ENCODE assay signal across 3 cellular contexts in the genomic region with DNA sequence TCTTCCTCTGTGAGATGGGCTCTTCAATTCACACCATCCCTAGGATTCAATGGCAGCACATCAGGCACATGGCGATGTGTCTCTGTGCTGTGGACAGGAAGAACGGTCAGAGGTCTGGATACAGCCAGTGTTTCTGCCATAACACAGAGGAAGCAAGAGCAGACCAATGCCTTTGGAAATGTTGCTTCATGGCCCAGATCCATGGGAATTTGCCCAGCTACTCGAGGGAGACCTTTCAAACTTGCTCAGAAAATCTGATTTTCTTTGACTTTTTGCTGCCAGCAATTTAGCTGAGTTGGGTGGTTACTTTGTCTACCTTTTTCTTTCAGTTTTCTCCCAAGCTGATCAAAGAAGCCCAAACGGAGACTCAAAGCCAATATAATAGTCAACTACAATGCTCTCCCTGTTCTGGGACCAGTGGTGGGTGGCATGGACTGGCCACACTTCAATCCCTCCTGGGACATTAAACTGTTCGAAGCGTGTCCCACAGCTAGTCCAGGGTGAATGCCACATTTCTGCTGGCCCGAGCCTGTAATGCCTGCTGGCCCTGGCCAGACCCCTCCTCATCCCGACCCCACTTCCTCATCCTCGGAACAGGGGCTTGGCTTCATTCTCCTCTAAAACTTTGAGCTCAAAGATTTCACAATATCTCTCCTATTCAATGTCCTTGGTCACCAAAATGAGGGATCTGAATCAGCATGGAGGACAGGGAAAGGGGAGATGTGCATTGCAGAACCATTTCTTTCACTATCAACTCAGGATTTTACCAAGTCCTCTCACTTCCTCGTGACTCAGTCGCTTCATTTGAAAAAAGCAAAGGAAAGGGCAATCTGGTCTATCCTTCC.
TF ChIP-seq lines count a peak whose summit lies in the region.

No MANE protein-coding gene starts in this region.

TF ChIP-seq in IMR-90, 13 proteins besides CTCF, POLR2A, EP300 and RAD21:
- TF ChIP-seq CEBPB (IDR thresholded peaks at IDR 0.05; ENCODE audit: low read depth, low read length), result peak; percentile 45; the same call in 1 of the 2 replicates
- no peak for TF ChIP-seq FOS (IDR thresholded peaks at IDR 0.05; ENCODE audit: low read depth, low read length)

TF ChIP-seq in K562, 482 proteins besides CTCF, POLR2A, EP300 and RAD21:
- TF ChIP-seq CEBPG (CRISPR knock-in tag; IDR thresholded peaks at IDR 0.05) (no peak), CEBPG (tag; conservative IDR thresholded peaks at IDR 0.05 in 1 of 2, IDR thresholded peaks at IDR 0.05 in 1 of 2) (peak; percentile 17 to 22; a peak in 1 of 4 replicates), XRCC4 (IDR thresholded peaks at IDR 0.05; ENCODE audit: extremely low read depth, insufficient read depth, insufficient read length) (no peak), ZKSCAN3 (CRISPR knock-in tag; IDR thresholded peaks at IDR 0.05) (no peak), ZNF431 (CRISPR knock-in tag; IDR thresholded peaks at IDR 0.05) (no peak), ZNF165 (CRISPR knock-in tag; IDR thresholded peaks at IDR 0.05; ENCODE audit: borderline replicate concordance) (no peak), SMARCA5 (IDR thresholded peaks at IDR 0.05) (no peak), FOXJ3 (CRISPR knock-in tag; IDR thresholded peaks at IDR 0.05) (no peak), RBM25 (IDR thresholded peaks at IDR 0.05; ENCODE audit: low read depth, low read length, severe bottlenecking) (peak; percentile 13), DIDO1 (tag; IDR thresholded peaks at IDR 0.05; ENCODE audit: low read depth) (no peak), CBX8 (IDR thresholded peaks at IDR 0.05; ENCODE audit: borderline replicate concordance, extremely low read depth, low read depth, low read length, poor library complexity, severe bottlenecking) (no peak), SNRNP70 (optimal IDR thresholded peaks at IDR 0.05; ENCODE audit: low read depth, low read length) (no peak), LARP7 (IDR thresholded peaks at IDR 0.05) (no peak), SAFB (IDR thresholded peaks at IDR 0.05; ENCODE audit: borderline replicate concordance, low read depth, low read length) (no peak), KAT2B (IDR thresholded peaks at IDR 0.05; ENCODE audit: low read depth, low read length) (no peak), CEBPB (tag; IDR thresholded peaks at IDR 0.05) (peak; percentile 53)
- TF ChIP-seq, protein P1, sequence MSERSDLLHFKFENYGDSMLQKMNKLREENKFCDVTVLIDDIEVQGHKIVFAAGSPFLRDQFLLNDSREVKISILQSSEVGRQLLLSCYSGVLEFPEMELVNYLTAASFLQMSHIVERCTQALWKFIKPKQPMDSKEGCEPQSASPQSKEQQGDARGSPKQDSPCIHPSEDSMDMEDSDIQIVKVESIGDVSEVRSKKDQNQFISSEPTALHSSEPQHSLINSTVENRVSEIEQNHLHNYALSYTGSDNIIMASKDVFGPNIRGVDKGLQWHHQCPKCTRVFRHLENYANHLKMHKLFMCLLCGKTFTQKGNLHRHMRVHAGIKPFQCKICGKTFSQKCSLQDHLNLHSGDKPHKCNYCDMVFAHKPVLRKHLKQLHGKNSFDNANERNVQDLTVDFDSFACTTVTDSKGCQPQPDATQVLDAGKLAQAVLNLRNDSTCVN (CRISPR knock-in tag; IDR thresholded peaks at IDR 0.05), result no peak
- TF ChIP-seq, protein P2, sequence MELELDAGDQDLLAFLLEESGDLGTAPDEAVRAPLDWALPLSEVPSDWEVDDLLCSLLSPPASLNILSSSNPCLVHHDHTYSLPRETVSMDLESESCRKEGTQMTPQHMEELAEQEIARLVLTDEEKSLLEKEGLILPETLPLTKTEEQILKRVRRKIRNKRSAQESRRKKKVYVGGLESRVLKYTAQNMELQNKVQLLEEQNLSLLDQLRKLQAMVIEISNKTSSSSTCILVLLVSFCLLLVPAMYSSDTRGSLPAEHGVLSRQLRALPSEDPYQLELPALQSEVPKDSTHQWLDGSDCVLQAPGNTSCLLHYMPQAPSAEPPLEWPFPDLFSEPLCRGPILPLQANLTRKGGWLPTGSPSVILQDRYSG (tag; conservative IDR thresholded peaks at IDR 0.05; ENCODE audit: low read depth), result no peak
- TF ChIP-seq, protein P3, sequence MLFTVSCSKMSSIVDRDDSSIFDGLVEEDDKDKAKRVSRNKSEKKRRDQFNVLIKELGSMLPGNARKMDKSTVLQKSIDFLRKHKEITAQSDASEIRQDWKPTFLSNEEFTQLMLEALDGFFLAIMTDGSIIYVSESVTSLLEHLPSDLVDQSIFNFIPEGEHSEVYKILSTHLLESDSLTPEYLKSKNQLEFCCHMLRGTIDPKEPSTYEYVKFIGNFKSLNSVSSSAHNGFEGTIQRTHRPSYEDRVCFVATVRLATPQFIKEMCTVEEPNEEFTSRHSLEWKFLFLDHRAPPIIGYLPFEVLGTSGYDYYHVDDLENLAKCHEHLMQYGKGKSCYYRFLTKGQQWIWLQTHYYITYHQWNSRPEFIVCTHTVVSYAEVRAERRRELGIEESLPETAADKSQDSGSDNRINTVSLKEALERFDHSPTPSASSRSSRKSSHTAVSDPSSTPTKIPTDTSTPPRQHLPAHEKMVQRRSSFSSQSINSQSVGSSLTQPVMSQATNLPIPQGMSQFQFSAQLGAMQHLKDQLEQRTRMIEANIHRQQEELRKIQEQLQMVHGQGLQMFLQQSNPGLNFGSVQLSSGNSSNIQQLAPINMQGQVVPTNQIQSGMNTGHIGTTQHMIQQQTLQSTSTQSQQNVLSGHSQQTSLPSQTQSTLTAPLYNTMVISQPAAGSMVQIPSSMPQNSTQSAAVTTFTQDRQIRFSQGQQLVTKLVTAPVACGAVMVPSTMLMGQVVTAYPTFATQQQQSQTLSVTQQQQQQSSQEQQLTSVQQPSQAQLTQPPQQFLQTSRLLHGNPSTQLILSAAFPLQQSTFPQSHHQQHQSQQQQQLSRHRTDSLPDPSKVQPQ (CRISPR knock-in tag; IDR thresholded peaks at IDR 0.05; ENCODE audit: borderline replicate concordance), result no peak
- TF ChIP-seq, protein P4, sequence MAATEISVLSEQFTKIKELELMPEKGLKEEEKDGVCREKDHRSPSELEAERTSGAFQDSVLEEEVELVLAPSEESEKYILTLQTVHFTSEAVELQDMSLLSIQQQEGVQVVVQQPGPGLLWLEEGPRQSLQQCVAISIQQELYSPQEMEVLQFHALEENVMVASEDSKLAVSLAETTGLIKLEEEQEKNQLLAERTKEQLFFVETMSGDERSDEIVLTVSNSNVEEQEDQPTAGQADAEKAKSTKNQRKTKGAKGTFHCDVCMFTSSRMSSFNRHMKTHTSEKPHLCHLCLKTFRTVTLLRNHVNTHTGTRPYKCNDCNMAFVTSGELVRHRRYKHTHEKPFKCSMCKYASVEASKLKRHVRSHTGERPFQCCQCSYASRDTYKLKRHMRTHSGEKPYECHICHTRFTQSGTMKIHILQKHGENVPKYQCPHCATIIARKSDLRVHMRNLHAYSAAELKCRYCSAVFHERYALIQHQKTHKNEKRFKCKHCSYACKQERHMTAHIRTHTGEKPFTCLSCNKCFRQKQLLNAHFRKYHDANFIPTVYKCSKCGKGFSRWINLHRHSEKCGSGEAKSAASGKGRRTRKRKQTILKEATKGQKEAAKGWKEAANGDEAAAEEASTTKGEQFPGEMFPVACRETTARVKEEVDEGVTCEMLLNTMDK (IDR thresholded peaks at IDR 0.05; ENCODE audit: borderline replicate concordance, insufficient read depth, low read depth, low read length, poor library complexity, severe bottlenecking), result no peak
TF ChIP-seq in K562: peak in this region for 3.

TF ChIP-seq in HEK293T, 16 proteins besides CTCF, POLR2A, EP300 and RAD21:
- no peak for TF ChIP-seq CTBP1 (IDR thresholded peaks at IDR 0.05; ENCODE audit: borderline replicate concordance)
- TF ChIP-seq FOXA1 (IDR thresholded peaks at IDR 0.05), result no peak
- TF ChIP-seq HDGF (IDR thresholded peaks at IDR 0.05; ENCODE audit: borderline replicate concordance), result no peak
- TF ChIP-seq ARNT (IDR thresholded peaks at IDR 0.05), result no peak
- TF ChIP-seq LEF1 (IDR thresholded peaks at IDR 0.05; ENCODE audit: borderline replicate concordance), result no peak
- TF ChIP-seq, protein P5, sequence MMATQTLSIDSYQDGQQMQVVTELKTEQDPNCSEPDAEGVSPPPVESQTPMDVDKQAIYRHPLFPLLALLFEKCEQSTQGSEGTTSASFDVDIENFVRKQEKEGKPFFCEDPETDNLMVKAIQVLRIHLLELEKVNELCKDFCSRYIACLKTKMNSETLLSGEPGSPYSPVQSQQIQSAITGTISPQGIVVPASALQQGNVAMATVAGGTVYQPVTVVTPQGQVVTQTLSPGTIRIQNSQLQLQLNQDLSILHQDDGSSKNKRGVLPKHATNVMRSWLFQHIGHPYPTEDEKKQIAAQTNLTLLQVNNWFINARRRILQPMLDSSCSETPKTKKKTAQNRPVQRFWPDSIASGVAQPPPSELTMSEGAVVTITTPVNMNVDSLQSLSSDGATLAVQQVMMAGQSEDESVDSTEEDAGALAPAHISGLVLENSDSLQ (IDR thresholded peaks at IDR 0.05), result no peak
- no peak for TF ChIP-seq FOXM1 (IDR thresholded peaks at IDR 0.05; ENCODE audit: borderline replicate concordance)
